Comparison of ENCODE assay signal across 19 cellular contexts in the genomic region with DNA sequence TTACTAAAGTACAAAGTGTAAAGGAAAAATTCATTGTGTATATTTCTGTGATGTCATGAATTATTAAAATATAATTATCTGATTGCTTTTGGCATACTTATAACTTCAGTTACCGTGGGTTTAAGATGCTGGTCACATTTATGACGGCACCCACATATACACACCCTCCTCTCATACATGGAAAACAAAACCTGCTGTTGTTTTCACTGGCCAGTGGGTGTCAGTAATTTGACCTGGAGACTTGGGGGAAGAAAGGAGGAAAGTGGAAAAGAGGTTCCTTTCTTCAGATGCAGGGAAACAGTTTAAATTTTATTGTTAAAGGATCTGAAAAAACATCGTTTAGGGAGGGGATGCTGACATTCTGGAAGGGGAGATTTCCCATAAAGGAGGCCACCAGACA. TPM values are rescaled to one million over a fixed set of nuclear protein-coding genes. Genes with fewer than 3 reads are reported as not detected.
DNase-seq lines count a peak whose midpoint lies in the region; TF ChIP-seq lines count a peak whose summit lies in the region.
"Had no signal": no experiment of that assay in that cellular context is flagged by ENCODE, and none has a peak within 500 bp of the region (broad histone marks: within the 10 kb centered on the region; RNA-seq: fewer than 3 reads in every experiment).

No MANE protein-coding gene starts in this region.

- H3K36me3 ChIP-seq in breast epithelium (no peaks in the 10 kb centered on the region), tibial nerve (no peaks in the 10 kb centered on the region), SJCRH30 (no peaks in the 10 kb centered on the region)
- H3K36me3 ChIP-seq: spleen had no signal

- H3K27ac ChIP-seq in breast epithelium (peak overlapping the region; percentile 84 to 91), layer of hippocampus (ENCODE audit: low read depth, low read length) (peak overlapping the region; percentile 30), tibial nerve (peak overlapping the region; percentile 17 to 80 (median 56)), SJCRH30 (no peak overlapping the region)
- H3K27ac ChIP-seq: HL-60, parathyroid adenoma, spleen had no signal

- peak in 1 of 2 donors; percentile 14 for TF ChIP-seq EP300 in tibial nerve (IDR thresholded peaks at IDR 0.05)

- DNase-seq in LNCaP clone FGC (ENCODE audit: low read depth) = no peak
- DNase-seq in breast epithelium (ENCODE audit: low spot score in 2 of 2) = no peak
- no peak for DNase-seq in tibial nerve (ENCODE audit: low spot score in 2 of 2)
- no peak for DNase-seq in GF-D8 (lab: John Stamatoyannopoulos, UW)
- no peak for DNase-seq in SJCRH30
- DNase-seq in stimulated activated CD8-positive, alpha-beta memory T cell treated with anti-CD3 and anti-CD28 coated beads, Interleukin-4, amount 100 ng/mL, for 48 hours = no peak
- DNase-seq: activated CD4-positive, alpha-beta T cell treated with anti-CD3 and anti-CD28 coated beads for 1 hour; CD4-positive, alpha-beta memory T cell; glutamatergic neuron; islet precursor cell; Kasumi-1; NCI-H524; spleen; T-helper 17 cell had no signal

- no peaks in the 10 kb centered on the region for H3K4me1 ChIP-seq in breast epithelium
- peaks cover 0 to 21% (median 13%) of the 10 kb centered on the region in 4 donors for H3K4me1 ChIP-seq in tibial nerve
- no peaks in the 10 kb centered on the region for H3K4me1 ChIP-seq in SJCRH30
- H3K4me1 ChIP-seq: parathyroid adenoma, spleen had no signal

- WGBS in tibial nerve, 2 donors = 32 to 41% methylated on average over 3 of the region's 3 CpGs

- H3K9me3 ChIP-seq in breast epithelium (peaks cover 0 to 10% of the 10 kb centered on the region in 2 donors), tibial nerve (peaks cover 0 to 29% (median 0%) of the 10 kb centered on the region in 4 donors), SJCRH30 (replicated peaks) (no peaks in the 10 kb centered on the region)

- H3K4me3 ChIP-seq in LNCaP clone FGC (ENCODE audit: low read depth, low read length) (no peak overlapping the region), breast epithelium (peak overlapping the region in 1 of 3 donors; percentile 31), tibial nerve (no peak overlapping the region), SJCRH30 (no peak overlapping the region)
- H3K4me3 ChIP-seq: spleen had no signal

- TF ChIP-seq POLR2A in breast epithelium (IDR thresholded peaks at IDR 0.05) (no peak), tibial nerve (IDR thresholded peaks at IDR 0.05) (no peak)

- intact Hi-C loops in breast epithelium (cut with DNase I; ENCODE audit: low total_unique reads) = no loop called here

- TF ChIP-seq CTCF in LNCaP clone FGC (IDR thresholded peaks at IDR 0.05; ENCODE audit: control insufficient read depth, extremely low read depth, insufficient read depth) = peak; percentile 33; the same call in 1 of the 2 replicates
- TF ChIP-seq CTCF in breast epithelium (IDR thresholded peaks at IDR 0.05) = peak in 1 of 3 donors; percentile 15
- TF ChIP-seq CTCF in tibial nerve (IDR thresholded peaks at IDR 0.05) = no peak

- H3K27me3 ChIP-seq in breast epithelium = no peaks in the 10 kb centered on the region
- no peaks in the 10 kb centered on the region for H3K27me3 ChIP-seq in layer of hippocampus (ENCODE audit: control insufficient read depth, insufficient read depth, low read length)
- H3K27me3 ChIP-seq in tibial nerve = no peaks in the 10 kb centered on the region
- no peaks in the 10 kb centered on the region for H3K27me3 ChIP-seq in SJCRH30
- H3K27me3 ChIP-seq: spleen had no signal

RNA-seq across cellular contexts. Expression of gene BBOX1, which starts 0.7 kb away (rescaled TPM):
- 10 to 100 TPM in 2 of 3 donors, not detected in 1; 14.4 to 61.0 TPM for total RNA-seq in breast epithelium
- under 1 TPM in 2 of 4 donors, not detected in 2; 0.22 to 0.84 TPM for total RNA-seq in tibial nerve
- total RNA-seq in SJCRH30 (2014; rRNA removed; shearing (Covaris generic)) = not detected in 2 replicates
- total RNA-seq: activated naive CD4-positive, alpha-beta T cell treated with anti-CD3 and anti-CD28 coated beads, Interleukin-2, amount 50 U/mL, for 72 hours; CD4-positive, alpha-beta memory T cell; endothelial cell of umbilical vein; spleen; T-helper 17 cell had no signal

RNA-seq across cellular contexts. Expression of gene FIBIN, which starts 46.0 kb away (rescaled TPM):
- total RNA-seq in breast epithelium (10 to 100 TPM; 23.7 to 71.4 (median 41.6) TPM), tibial nerve (100 to 1,000 TPM; 225 to 528 (median 324) TPM)
- total RNA-seq in SJCRH30 (2014; rRNA removed; shearing (Covaris generic)) = 0.15 and 0.36 TPM in 2 replicates
- total RNA-seq: activated naive CD4-positive, alpha-beta T cell treated with anti-CD3 and anti-CD28 coated beads, Interleukin-2, amount 50 U/mL, for 72 hours; CD4-positive, alpha-beta memory T cell; endothelial cell of umbilical vein; T-helper 17 cell had no signal

Comparison
In these comparisons a context has a peak if more than half of its experiments do, and no peak if none do; other contexts are left out.
1. RNA of gene FIBIN, which starts 46.0 kb away (total RNA-seq): 225 to 528 TPM in tibial nerve and 23.7 to 71.4 TPM in breast epithelium; 0.15 to 0.36 TPM in SJCRH30; every median in the first group is over 10 times any median in the second.